Comparison of ENCODE assay signal across 21 cellular contexts in the genomic region with DNA sequence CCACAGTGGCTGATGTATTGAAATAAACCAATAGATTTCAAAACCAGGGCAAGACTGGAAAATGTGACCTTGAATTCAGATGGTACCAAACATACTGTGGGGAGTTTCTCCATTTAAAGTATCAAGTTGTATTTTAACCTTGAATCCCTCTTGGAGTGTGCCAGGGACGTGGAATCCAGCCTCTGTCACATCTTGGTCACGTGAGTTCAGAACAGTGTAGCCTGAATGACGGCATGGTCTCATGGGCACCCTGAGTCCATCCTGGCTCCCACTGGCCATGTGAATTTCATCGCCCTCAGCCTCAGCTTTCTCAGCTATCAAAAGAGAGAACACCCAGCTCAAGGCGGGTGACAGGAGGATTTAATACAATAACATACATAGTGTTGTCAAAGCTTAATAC. TPM values are rescaled to one million over a fixed set of nuclear protein-coding genes. Genes with fewer than 3 reads are reported as not detected.
"Had no signal": no experiment of that assay in that cellular context is flagged by ENCODE, and none has a peak within 500 bp of the region (broad histone marks: within the 10 kb centered on the region; RNA-seq: fewer than 3 reads in every experiment).

No MANE protein-coding gene starts in this region.

- H3K27me3 ChIP-seq: left lung, sigmoid colon, spleen, tibial artery had no signal

- H3K4me3 ChIP-seq: left lung, sigmoid colon, spleen, tibial artery had no signal

- ATAC-seq: activated T-helper 17 cell treated with anti-CD3 and anti-CD28 coated beads, Interleukin-2, amount 50 U/mL, for 72 hours; effector memory CD8-positive, alpha-beta T cell; left lung; stimulated activated naive B cell treated with anti-CD40 and anti-IgM and Interleukin-4, amounts not matched to agents 10 μg/mL and 1 μg/mL and 100 μg/mL, for 72 hours; T-helper 17 cell had no signal

- H3K27ac ChIP-seq: left lung, sigmoid colon, spleen, tibial artery, WERI-Rb-1 had no signal

- H3K27ac Mint-ChIP-seq: activated T-helper 17 cell treated with anti-CD3 and anti-CD28 coated beads, Interleukin-2, amount 50 U/mL, for 72 hours; effector memory CD8-positive, alpha-beta T cell; nephron progenitor cell; stimulated activated naive B cell treated with anti-CD40 and anti-IgM and Interleukin-4, amounts not matched to agents 10 μg/mL and 1 μg/mL and 100 μg/mL, for 72 hours; T-helper 17 cell had no signal

- H3K9me3 Mint-ChIP-seq: activated naive CD8-positive, alpha-beta T cell treated with anti-CD3 and anti-CD28 coated beads for 36 hours; activated T-helper 17 cell treated with anti-CD3 and anti-CD28 coated beads, Interleukin-2, amount 50 U/mL, for 72 hours; effector memory CD8-positive, alpha-beta T cell; nephron progenitor cell; stimulated activated naive B cell treated with anti-CD40 and anti-IgM and Interleukin-4, amounts not matched to agents 10 μg/mL and 1 μg/mL and 100 μg/mL, for 72 hours had no signal

- DNase-seq: activated CD4-positive, alpha-beta T cell treated with anti-CD3 and anti-CD28 coated beads, Interleukin-2, amount 50 U/mL, for 4 hours; activated naive CD4-positive, alpha-beta T cell; activated naive CD8-positive, alpha-beta T cell treated with anti-CD3 and anti-CD28 coated beads for 36 hours; amygdala; dermis blood vessel endothelial cell; effector memory CD8-positive, alpha-beta T cell; hypothalamus; islet precursor cell; left lung; mammary epithelial cell; midbrain; nephron progenitor cell; occipital lobe; sigmoid colon; spleen; stimulated activated CD4-positive, alpha-beta T cell treated with anti-CD3 and anti-CD28 coated beads, Interleukin-4, amount 100 ng/mL, for 4 hours; stimulated activated naive B cell treated with anti-CD40 and anti-IgM and Interleukin-4, amounts not matched to agents 10 μg/mL and 1 μg/mL and 100 μg/mL, for 72 hours; T-helper 17 cell; tibial artery; WERI-Rb-1 had no signal

- H3K27me3 Mint-ChIP-seq: activated naive CD8-positive, alpha-beta T cell treated with anti-CD3 and anti-CD28 coated beads for 36 hours; activated T-helper 17 cell treated with anti-CD3 and anti-CD28 coated beads, Interleukin-2, amount 50 U/mL, for 72 hours; effector memory CD8-positive, alpha-beta T cell; stimulated activated naive B cell treated with anti-CD40 and anti-IgM and Interleukin-4, amounts not matched to agents 10 μg/mL and 1 μg/mL and 100 μg/mL, for 72 hours; T-helper 17 cell had no signal

- H3K4me3 Mint-ChIP-seq: activated naive CD8-positive, alpha-beta T cell treated with anti-CD3 and anti-CD28 coated beads for 36 hours; activated T-helper 17 cell treated with anti-CD3 and anti-CD28 coated beads, Interleukin-2, amount 50 U/mL, for 72 hours; effector memory CD8-positive, alpha-beta T cell; nephron progenitor cell; stimulated activated naive B cell treated with anti-CD40 and anti-IgM and Interleukin-4, amounts not matched to agents 10 μg/mL and 1 μg/mL and 100 μg/mL, for 72 hours; T-helper 17 cell had no signal

- H3K9me3 ChIP-seq: left lung, sigmoid colon, spleen, tibial artery had no signal

RNA-seq across cellular contexts. Expression of a gene that starts 31.8 kb away (rescaled TPM):
- total RNA-seq: dermis blood vessel endothelial cell had no signal
